ENCODE assay signal across 8 cellular contexts in genomic region chr9:34379334-34380033, GRCh38. TPM values are rescaled to one million over a fixed set of nuclear protein-coding genes. Genes with fewer than 3 reads are reported as not detected.
DNase-seq lines count a peak whose midpoint lies in the region; ATAC-seq and TF ChIP-seq lines count a peak whose summit lies in the region.

No MANE protein-coding gene starts in this region.

- peaks cover 35 to 47% (median 36%) of the 10 kb centered on the region in 3 donors for H3K4me1 Mint-ChIP-seq in naive B cell

- H3K9me3 ChIP-seq in IMR-90 (ENCODE audit: control insufficient read depth, insufficient read depth, low read length) = no peaks in the 10 kb centered on the region
- H3K9me3 ChIP-seq in PC-3 (ENCODE audit: low read length) = no peaks in the 10 kb centered on the region
- no peaks in the 10 kb centered on the region for H3K9me3 ChIP-seq in fibroblast of lung (ENCODE audit: control insufficient read depth, insufficient read depth, low read depth, low read length)

- 0% methylated on average over 1 of the region's 35 CpGs; no CpG with 5 or more reads in 1 of the 2 experiments for WGBS in IMR-90 (ENCODE audit: extremely low coverage in 2 of 2, insufficient read length in 1 of 2), 2 experiments

- no peak overlapping the region for H2BK20ac ChIP-seq in IMR-90 (ENCODE audit: low read depth, low read length)

- H2BK15ac ChIP-seq in IMR-90 (ENCODE audit: low read depth, low read length) = no peak overlapping the region

- POLR2A ChIA-PET in IMR-90 (lab: Charles Lee; ENCODE audit: unreplicated experiment) (no interaction called here), PC-3 (lab: Charles Lee; ENCODE audit: unreplicated experiment) (interaction anchor here (0.5 to 0.7 kb wide), 3 partner anchors 44 to 1869 kb away, joined by 3 to 6 read pairs (median 4); no protein-coding TSS in a partner anchor)

- H3K4ac ChIP-seq in IMR-90 (ENCODE audit: low read depth, low read length) = no peak overlapping the region

- no peaks in the 10 kb centered on the region for H3K36me3 Mint-ChIP-seq in naive B cell

- H3K27me3 ChIP-seq in IMR-90 (ENCODE audit: control insufficient read depth, insufficient read depth, low read length) (peaks cover 2% of the 10 kb centered on the region; the same call in 1 of the 2 replicates), PC-3 (ENCODE audit: low read length) (no peaks in the 10 kb centered on the region), fibroblast of lung (ENCODE audit: control insufficient read depth, insufficient read depth, low read length) (peaks cover 10% of the 10 kb centered on the region)

- H3K79me2 ChIP-seq in PC-3 (ENCODE audit: low read length) (no peaks in the 10 kb centered on the region), fibroblast of lung (ENCODE audit: control insufficient read depth, insufficient read depth, low read length) (no peaks in the 10 kb centered on the region)

- H2AK9ac ChIP-seq in IMR-90 (replicated peaks; ENCODE audit: low read depth, low read length, poor library complexity) = peak overlapping the region; percentile 81

- H3K4me1 ChIP-seq in IMR-90 (ENCODE audit: control insufficient read depth, insufficient read depth, low read length) (peaks cover 8% of the 10 kb centered on the region), PC-3 (ENCODE audit: insufficient read depth, low read length) (peaks cover 14% of the 10 kb centered on the region), fibroblast of lung (ENCODE audit: control insufficient read depth, extremely low read depth, insufficient read depth, low read length) (peaks cover 3% of the 10 kb centered on the region)

- H3K9me3 Mint-ChIP-seq in naive B cell = no peaks in the 10 kb centered on the region

- H3K56ac ChIP-seq in IMR-90 (ENCODE audit: extremely low read depth, insufficient read depth, low read length) = no peak overlapping the region

- no peak overlapping the region for H3K18ac ChIP-seq in IMR-90 (ENCODE audit: low read depth, low read length)

- CTCF ChIA-PET in IMR-90 (lab: Yijun Ruan, JAX) = interaction anchor here (0.6 to 1.3 kb wide), 4 partner anchors 34 to 885 kb away, joined by 3 to 4 read pairs (median 3); no protein-coding TSS in a partner anchor
- CTCF ChIA-PET in PC-3 (lab: Charles Lee) = interaction anchor here (0.6 to 1.0 kb wide), 2 partner anchors 124 to 431 kb away, joined by 3 to 4 read pairs; no protein-coding TSS in a partner anchor

- H4K8ac ChIP-seq in IMR-90 (ENCODE audit: low read depth in 2 of 2, low read length in 2 of 2) = peak overlapping the region in 1 of 2 experiments; percentile 82; a peak in 3 of 4 replicates

- H4K91ac ChIP-seq in IMR-90 (ENCODE audit: insufficient read depth, low read depth, low read length) = no peak overlapping the region; the same call in 1 of the 2 replicates

- in situ Hi-C loops in IMR-90 (cut with MboI; ENCODE audit: low sequenced_read_pairs) = no loop called here

- H3K14ac ChIP-seq in IMR-90 (replicated peaks; ENCODE audit: low read depth, low read length) = no peak overlapping the region

- H4K20me1 ChIP-seq in IMR-90 (ENCODE audit: insufficient read depth, low read length) = no peaks in the 10 kb centered on the region; the same call in 1 of the 2 replicates
- H4K20me1 ChIP-seq in PC-3 (ENCODE audit: low read length) = no peaks in the 10 kb centered on the region
- H4K20me1 ChIP-seq in fibroblast of lung (ENCODE audit: control insufficient read depth, extremely low read depth, insufficient read depth, low read length) = no peaks in the 10 kb centered on the region

- BruUV-seq in IMR-90 (replicated peaks; lab: Mats Ljungman, UMichigan) (no TSS peak), PC-3 (replicated peaks; lab: Mats Ljungman, UMichigan) (no TSS peak)

- H3K4me2 ChIP-seq in IMR-90 (ENCODE audit: low read depth, low read length) = peak overlapping the region; percentile 70
- peak overlapping the region; percentile 81 for H3K4me2 ChIP-seq in PC-3 (ENCODE audit: low read length)
- peak overlapping the region; percentile 34 for H3K4me2 ChIP-seq in fibroblast of lung (ENCODE audit: extremely low read depth, insufficient read depth, low read length)

- no peaks in the 10 kb centered on the region for H3F3A ChIP-seq in PC-3 (ENCODE audit: low read length, unreplicated experiment)

- H2BK5ac ChIP-seq in IMR-90 (ENCODE audit: low read depth, low read length, poor library complexity, severe bottlenecking) = no peak overlapping the region

- peak overlapping the region in 3 of 6 donors; percentile 49 to 77 (median 70) for H3K27ac Mint-ChIP-seq in naive B cell

- H3K4me3 ChIP-seq in IMR-90 (ENCODE audit: insufficient read depth, low read depth, low read length) = no peak overlapping the region
- H3K4me3 ChIP-seq in PC-3 (ENCODE audit: low read length) = peak overlapping the region; percentile 56
- peak overlapping the region in 2 of 4 experiments; percentile 42 to 48 for H3K4me3 ChIP-seq in fibroblast of lung (replicated peaks in 1 of 4; ENCODE audit: control extremely low read depth in 1 of 4, insufficient read depth in 1 of 4, low read depth in 3 of 4, low read length in 4 of 4)

- H3K36me3 ChIP-seq in IMR-90 (ENCODE audit: control insufficient read depth, insufficient read depth, low read length) = no peaks in the 10 kb centered on the region
- no peaks in the 10 kb centered on the region for H3K36me3 ChIP-seq in PC-3 (ENCODE audit: low read depth, low read length)
- H3K36me3 ChIP-seq in fibroblast of lung (ENCODE audit: control insufficient read depth, insufficient read depth, low read length) = no peaks in the 10 kb centered on the region

- peaks cover 8% of the 10 kb centered on the region; the same call in 1 of the 2 replicates for H3K9me1 ChIP-seq in IMR-90 (ENCODE audit: insufficient read depth, low read length)

- H3K4me3 Mint-ChIP-seq in naive B cell = peak overlapping the region; percentile 78 to 92 (median 87)

- H3K27ac ChIP-seq in IMR-90 (ENCODE audit: insufficient read depth, low read length) (no peak overlapping the region), PC-3 (ENCODE audit: low read length) (no peak overlapping the region), fibroblast of lung (ENCODE audit: insufficient read depth, low read length) (no peak overlapping the region)

- H3K9ac ChIP-seq in IMR-90 (ENCODE audit: low read depth, low read length) (no peak overlapping the region), PC-3 (ENCODE audit: low read length) (no peak overlapping the region), fibroblast of lung (ENCODE audit: insufficient read depth, low read length) (no peak overlapping the region)

- intact Hi-C loops in IMR-90 (cut with micrococcal nuclease) = loop anchor here (1.0 to 5.0 kb wide), 4 partner anchors 47 to 452 kb away; partner anchors contain the start of gene DCAF12
- intact Hi-C loops in PC-3 (cut with micrococcal nuclease) = loop anchor here (2.0 kb wide), 1 partner anchor 123 kb away; no protein-coding TSS in a partner anchor

- H2AFZ ChIP-seq in IMR-90 (replicated peaks; ENCODE audit: low read length, poor library complexity) = peak overlapping the region; percentile 99
- H2AFZ ChIP-seq in PC-3 (ENCODE audit: low read length) = peak overlapping the region; percentile 76
- no peak overlapping the region for H2AFZ ChIP-seq in fibroblast of lung (ENCODE audit: low read length)

- peak; percentile 83 for TF ChIP-seq RAD21 in IMR-90 (IDR thresholded peaks at IDR 0.05; ENCODE audit: low read length)

- no peak overlapping the region for H2AK5ac ChIP-seq in IMR-90 (ENCODE audit: low read depth, low read length)

- peak; percentile 97 for TF ChIP-seq CTCF in GM12874 (IDR thresholded peaks at IDR 0.05; ENCODE audit: insufficient read depth, low read depth, low read length)
- TF ChIP-seq CTCF in IMR-90 (conservative IDR thresholded peaks at IDR 0.05; ENCODE audit: low read depth, low read length) = peak; percentile 89
- peak; percentile 91 for TF ChIP-seq CTCF in PC-3 (conservative IDR thresholded peaks at IDR 0.05; ENCODE audit: low read depth, low read length)
- peak; percentile 97 to 100 for TF ChIP-seq CTCF in fibroblast of lung (conservative IDR thresholded peaks at IDR 0.05 in 1 of 2, IDR thresholded peaks at IDR 0.05 in 1 of 2; ENCODE audit: low read depth in 1 of 2, low read length in 2 of 2)

- peak; percentile 48 for ATAC-seq in IMR-90 (ENCODE audit: low read depth)
- peak; percentile 30 for ATAC-seq in PC-3
- peak; percentile 13 to 18 for ATAC-seq in naive B cell (ENCODE audit: low read depth in 2 of 2)
- ATAC-seq in HG02840 (IDR thresholded peaks at IDR 0.05; ENCODE audit: low FRiP score, unreplicated experiment) = no peak

- no peaks in the 10 kb centered on the region for H3K79me1 ChIP-seq in IMR-90 (ENCODE audit: low read depth in 1 of 2, low read length in 2 of 2)

- H3K27me3 Mint-ChIP-seq in naive B cell = peaks cover 0 to 20% (median 8%) of the 10 kb centered on the region in 3 donors

- no peak overlapping the region for H3K23ac ChIP-seq in IMR-90 (ENCODE audit: low read depth, low read length)

- DNase-seq in IMR-90 (peak; percentile 72), PC-3 (peak; percentile 86), fibroblast of lung (ENCODE audit: low read depth in 2 of 2) (peak; percentile 56 to 81), naive B cell (peak; percentile 82)
- peak; percentile 95 to 96 for DNase-seq in activated T-cell treated with anti-CD3 and anti-CD28 coated beads, Interleukin-2, amount 50 U/mL, for 48 hours
- peak; percentile 78 to 84 for DNase-seq in stimulated activated CD8-positive, alpha-beta memory T cell treated with anti-CD3 and anti-CD28 coated beads, Interleukin-7, amount 100 ng/mL, for 4 hours (ENCODE audit: low read depth in 2 of 2)

- no peak overlapping the region for H4K5ac ChIP-seq in IMR-90 (ENCODE audit: low read depth, low read length)

- TF ChIP-seq POLR2A in IMR-90 (IDR thresholded peaks at IDR 0.05; ENCODE audit: low read depth, low read length) = no peak

- dilution Hi-C loops in IMR-90 (cut with HindIII; ENCODE audit: low sequenced_read_pairs, unreplicated experiment) = no loop called here

- H3K9me2 ChIP-seq in PC-3 (replicated peaks; ENCODE audit: low read length) = no peaks in the 10 kb centered on the region

- no peak overlapping the region for H2BK120ac ChIP-seq in IMR-90 (ENCODE audit: low read depth, low read length)

RNA-seq across cellular contexts. Expression of gene MYORG, which starts 2.8 kb away (rescaled TPM):
- total RNA-seq in IMR-90 (2012; rRNA removed) (0.36 and 0.56 TPM in 2 replicates), PC-3 (2014; rRNA removed) (3.4 and 4.7 TPM in 2 replicates), fibroblast of lung (0.26 and 0.83 TPM in 2 replicates)
- polyA plus RNA-seq in IMR-90 (2012; rRNA removed) (0.60 TPM in 2 replicates), fibroblast of lung (0.34 and 0.38 TPM in 2 replicates), naive B cell (ENCODE audit: low read depth in 6 of 6) (under 1 TPM in 2 of 6 donors, not detected in 4; 0.08 to 0.25 TPM)
- 0.24 and 0.52 TPM in 2 replicates for polyA plus RNA-seq in IMR-90 (2012; cell fraction: cytosol; rRNA removed)
- polyA plus RNA-seq in IMR-90 (2012; cell fraction: nucleus; rRNA removed; ENCODE audit: low replicate concordance) = 0.25 and 0.29 TPM in 2 replicates
- polyA plus RNA-seq in fibroblast of lung (2012) = 0.96 and 1.1 TPM in 2 replicates
- 1.0 and 1.6 TPM in 2 replicates for polyA minus RNA-seq in fibroblast of lung (ENCODE audit: low replicate concordance)

RNA-seq across cellular contexts. Expression of gene NUDT2, which starts 50.1 kb away (rescaled TPM):
- total RNA-seq in IMR-90 (2012; rRNA removed) (33.9 and 45.0 TPM in 2 replicates), PC-3 (2014; rRNA removed) (34.4 and 34.6 TPM in 2 replicates), fibroblast of lung (21.8 and 47.1 TPM in 2 replicates)
- polyA plus RNA-seq in IMR-90 (2012; rRNA removed) (32.8 and 36.6 TPM in 2 replicates), fibroblast of lung (38.6 and 50.8 TPM in 2 replicates), naive B cell (ENCODE audit: low read depth in 6 of 6) (10 to 100 TPM in 5 of 6 donors, 1 to 10 TPM in 1; 8.6 to 37.0 (median 20.0) TPM)
- 27.1 and 45.6 TPM in 2 replicates for polyA plus RNA-seq in IMR-90 (2012; cell fraction: cytosol; rRNA removed)
- 13.9 and 34.5 TPM in 2 replicates for polyA plus RNA-seq in IMR-90 (2012; cell fraction: nucleus; rRNA removed; ENCODE audit: low replicate concordance)
- 30.6 and 41.9 TPM in 2 replicates for polyA plus RNA-seq in fibroblast of lung (2012)
- polyA minus RNA-seq in fibroblast of lung (ENCODE audit: low replicate concordance) = 12.3 and 27.4 TPM in 2 replicates

RNA-seq across cellular contexts. Expression of gene KIF24, which starts 50.4 kb away (rescaled TPM):
- total RNA-seq in IMR-90 (2012; rRNA removed) (2.5 and 3.0 TPM in 2 replicates), PC-3 (2014; rRNA removed) (4.7 and 5.0 TPM in 2 replicates), fibroblast of lung (0.51 and 1.2 TPM in 2 replicates)
- polyA plus RNA-seq in IMR-90 (2012; rRNA removed) (1.1 and 1.4 TPM in 2 replicates), fibroblast of lung (0.94 and 2.4 TPM in 2 replicates), naive B cell (ENCODE audit: low read depth in 6 of 6) (under 1 TPM in 5 of 6 donors, not detected in 1; 0.07 to 0.21 (median 0.12) TPM)
- polyA plus RNA-seq in IMR-90 (2012; cell fraction: cytosol; rRNA removed) = 0.29 and 0.36 TPM in 2 replicates
- 1.3 and 1.8 TPM in 2 replicates for polyA plus RNA-seq in IMR-90 (2012; cell fraction: nucleus; rRNA removed; ENCODE audit: low replicate concordance)
- polyA plus RNA-seq in fibroblast of lung (2012) = 0.71 and 1.7 TPM in 2 replicates
- 1.5 and 6.3 TPM in 2 replicates for polyA minus RNA-seq in fibroblast of lung (ENCODE audit: low replicate concordance)
